Comparison of ENCODE assay signal across 10 cellular contexts in the genomic region with DNA sequence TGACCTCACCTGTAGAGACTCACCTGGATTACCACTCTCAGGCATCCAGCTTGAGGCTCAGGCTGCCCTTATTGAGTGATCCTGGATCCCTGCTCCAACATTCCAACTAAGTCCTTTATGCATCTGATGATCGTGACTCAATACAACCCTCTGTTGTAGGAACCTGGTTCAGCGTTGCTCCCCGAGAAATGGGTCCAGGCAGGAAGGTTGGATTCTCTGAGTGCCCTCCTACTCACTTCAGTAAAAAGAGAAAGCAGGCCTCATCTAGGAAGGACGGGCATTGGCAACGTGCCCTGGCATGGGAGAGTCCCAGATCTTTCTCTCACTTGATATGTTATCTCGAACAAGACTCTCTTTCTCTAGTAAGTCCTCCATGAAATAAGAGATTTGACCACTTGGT. TPM values are rescaled to one million over a fixed set of nuclear protein-coding genes. Genes with fewer than 3 reads are reported as not detected.
"Had no signal": no experiment of that assay in that cellular context is flagged by ENCODE, and none has a peak within 500 bp of the region (broad histone marks: within the 10 kb centered on the region; RNA-seq: fewer than 3 reads in every experiment).

A gene with protein sequence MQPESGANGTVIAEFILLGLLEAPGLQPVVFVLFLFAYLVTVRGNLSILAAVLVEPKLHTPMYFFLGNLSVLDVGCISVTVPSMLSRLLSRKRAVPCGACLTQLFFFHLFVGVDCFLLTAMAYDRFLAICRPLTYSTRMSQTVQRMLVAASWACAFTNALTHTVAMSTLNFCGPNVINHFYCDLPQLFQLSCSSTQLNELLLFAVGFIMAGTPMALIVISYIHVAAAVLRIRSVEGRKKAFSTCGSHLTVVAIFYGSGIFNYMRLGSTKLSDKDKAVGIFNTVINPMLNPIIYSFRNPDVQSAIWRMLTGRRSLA (minus strand): TSS at position 101 of the 400 bp plus-strand sequence. CDS start 5,778 bp downstream, outside the sequence.

- H3K4me1 Mint-ChIP-seq: GM23338, H9 had no signal

- H3K4me3 ChIP-seq: GM23248, GM23338, HAP-1 had no signal

- H3K36me3 ChIP-seq: HAP-1 had no signal

- H3K27ac Mint-ChIP-seq: GM23338, H9, HFFc6 had no signal

- H3K4me2 ChIP-seq: GM23338 had no signal

- H3K9me3 ChIP-seq: HAP-1 had no signal

- H3K27ac ChIP-seq: GM23248 had no signal

- H2AFZ ChIP-seq: GM23248, GM23338 had no signal

- H3K4me1 ChIP-seq: HAP-1 had no signal

- H3K4me3 Mint-ChIP-seq: GM23338, H9, HFFc6 had no signal

- H3K9ac ChIP-seq: GM23248 had no signal

- DNase-seq: GM23248, GOT3, H7, H9, HCEC 1CT, HFFc6 had no signal

RNA-seq across cellular contexts. Expression of the gene that starts here (rescaled TPM):
- total RNA-seq: GM23248, H1, H4, H7, H9, HFFc6 had no signal
- polyA plus RNA-seq: GM23248, H1 had no signal
